ENCODE assay signal across 23 cellular contexts in the genomic region with DNA sequence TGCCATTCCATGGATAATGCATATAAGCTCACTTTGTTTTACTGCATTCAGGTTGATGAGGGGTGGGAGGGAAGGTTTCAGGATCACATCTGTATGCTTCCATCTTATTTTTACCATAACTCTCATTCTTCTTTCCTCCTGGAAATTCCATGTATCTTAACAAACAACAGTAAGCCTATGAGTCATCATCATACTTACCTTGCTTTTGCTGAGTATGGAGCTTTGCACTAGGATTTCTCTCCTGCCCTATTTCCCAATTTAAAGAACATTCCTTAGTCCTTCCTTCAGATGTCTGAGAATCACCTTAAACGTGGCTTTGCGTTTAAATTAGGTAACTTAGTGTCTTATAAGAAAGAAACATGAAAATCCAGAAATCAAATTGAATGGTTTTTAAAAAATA. TPM values are rescaled to one million over a fixed set of nuclear protein-coding genes. Genes with fewer than 3 reads are reported as not detected.
DNase-seq lines count a peak whose midpoint lies in the region; ATAC-seq and TF ChIP-seq lines count a peak whose summit lies in the region.
"Had no signal": no experiment of that assay in that cellular context is flagged by ENCODE, and none has a peak within 500 bp of the region (broad histone marks: within the 10 kb centered on the region; RNA-seq: fewer than 3 reads in every experiment).

No MANE protein-coding gene starts in this region.

- peak; percentile 18 for DNase-seq in AG08396 (ENCODE audit: low spot score)
- peak; percentile 17 for DNase-seq in HT1080 (ENCODE audit: low read depth)
- peak; percentile 58 for DNase-seq in dermis blood vessel endothelial cell
- DNase-seq in psoas muscle, result no peak
- no peak for DNase-seq in DMS153 treated with DMSO at 0.1 percent for 48 hours (lab: John Stamatoyannopoulos, UW; ENCODE audit: unreplicated experiment)
- no peak for DNase-seq in retina
- no peak for DNase-seq in NCI-H524 treated with DMSO at 0.1 percent for 48 hours (lab: John Stamatoyannopoulos, UW)
- no peak for DNase-seq in NCI-H345 treated with DMSO at 0.1 percent for 48 hours (lab: John Stamatoyannopoulos, UW; ENCODE audit: unreplicated experiment)
- DNase-seq: activated CD8-positive, alpha-beta memory T cell treated with anti-CD3 and anti-CD28 coated beads, Interleukin-2, amount 50 U/mL, for 4 hours; CD8-positive, alpha-beta memory T cell; DMS79; hippocampal formation; NCI-H1417; nucleus accumbens; stimulated activated CD4-positive, alpha-beta T cell treated with anti-CD3 and anti-CD28 coated beads, Interleukin-1b, Interleukin-23, amount 100 ng/mL, for 48 hours; T-helper 2 cell; testis had no signal

- H3K27ac ChIP-seq in psoas muscle, result peak overlapping the region; percentile 71
- H3K27ac ChIP-seq: PC-9, SJSA1, VCaP had no signal

- H3K9me3 ChIP-seq in psoas muscle, result no peaks in the 10 kb centered on the region
- H3K9me3 ChIP-seq: SJSA1, testis had no signal

- 74 to 83% (median 83%) methylated on average over 2 of the region's 2 CpGs for WGBS in psoas muscle, 3 donors

- no peak overlapping the region for H3K4me3 ChIP-seq in psoas muscle
- H3K4me3 ChIP-seq: PC-9, SJSA1, testis had no signal

- H3K36me3 ChIP-seq in psoas muscle (ENCODE audit: insufficient read depth in 1 of 2, low read depth in 1 of 2), result no peaks in the 10 kb centered on the region
- H3K36me3 ChIP-seq: SJSA1 had no signal

- no peak for TF ChIP-seq CTCF in psoas muscle (IDR thresholded peaks at IDR 0.05)

- H3K4me1 ChIP-seq in psoas muscle, result no peaks in the 10 kb centered on the region
- H3K4me1 ChIP-seq: SJSA1, testis had no signal

- intact Hi-C loops in psoas muscle (cut with DNase I), result loop anchor here in 1 of 2 donors (2.0 kb wide), 1 partner anchor 53 kb away; no protein-coding TSS in a partner anchor

- H3K27me3 ChIP-seq in psoas muscle (ENCODE audit: insufficient read depth in 3 of 3, low read length in 2 of 3), result peaks cover 0 to 20% (median 9%) of the 10 kb centered on the region in 3 donors
- H3K27me3 ChIP-seq: SJSA1, testis had no signal

- no peak for ATAC-seq in psoas muscle
- ATAC-seq: sciatic nerve; stimulated activated memory B cell treated with anti-CD40 and anti-IgM and Interleukin-4, amounts not matched to agents 10 μg/mL and 1 μg/mL and 100 μg/mL, for 72 hours had no signal

RNA-seq across cellular contexts. Expression of gene CLEC14A, which starts 1.6 kb away (rescaled TPM):
- not detected in 2 replicates for total RNA-seq in HT1080 (2014; rRNA removed; shearing (Covaris generic))
- not detected in 2 replicates for polyA plus RNA-seq in HT1080 (2015; cell fraction: cytosol; rRNA removed)
- not detected in 2 replicates for polyA plus RNA-seq in HT1080 (2015; cell fraction: nucleus; rRNA removed)
- total RNA-seq in dermis blood vessel endothelial cell (303 and 344 TPM in 2 replicates), psoas muscle (10 to 100 TPM; 17.9 to 29.5 (median 19.9) TPM)
- 10 to 100 TPM; 16.0 to 35.4 (median 22.7) TPM for polyA plus RNA-seq in psoas muscle
- total RNA-seq: CD8-positive, alpha-beta memory T cell; HT-29; SJSA1 had no signal
- polyA plus RNA-seq: CD8-positive, alpha-beta memory T cell had no signal

RNA-seq across cellular contexts. Expression of gene SSTR1, which starts 49.8 kb away (rescaled TPM):
- not detected in 2 replicates for total RNA-seq in HT1080 (2014; rRNA removed; shearing (Covaris generic))
- polyA plus RNA-seq in HT1080 (2015; cell fraction: cytosol; rRNA removed), result not detected in 2 replicates
- polyA plus RNA-seq in HT1080 (2015; cell fraction: nucleus; rRNA removed), result not detected in 2 replicates
- total RNA-seq in dermis blood vessel endothelial cell (0.17 and 0.33 TPM in 2 replicates), psoas muscle (under 1 TPM; 0.27 to 0.60 (median 0.52) TPM)
- under 1 TPM; 0.21 to 0.39 (median 0.23) TPM for polyA plus RNA-seq in psoas muscle
- total RNA-seq: CD8-positive, alpha-beta memory T cell; SJSA1 had no signal
- polyA plus RNA-seq: CD8-positive, alpha-beta memory T cell had no signal

Comparison
In these comparisons a context has a peak if more than half of its experiments do, and no peak if none do; other contexts are left out.
1. DNase-seq: peak in AG08396 (single experiment), HT1080 (single experiment) and dermis blood vessel endothelial cell (single experiment); none in psoas muscle (0 of 2), DMS153 treated with DMSO at 0.1 percent for 48 hours (single experiment), retina (single experiment), NCI-H524 treated with DMSO at 0.1 percent for 48 hours (single experiment) and NCI-H345 treated with DMSO at 0.1 percent for 48 hours (single experiment).
2. RNA of gene CLEC14A, which starts 1.6 kb away (total RNA-seq): 303 to 344 TPM in dermis blood vessel endothelial cell and 17.9 to 29.5 TPM in psoas muscle; not detected in HT1080; every median in the first group is over 10 times any median in the second.